Comparison of ENCODE assay signal across 9 cellular contexts in the genomic region with DNA sequence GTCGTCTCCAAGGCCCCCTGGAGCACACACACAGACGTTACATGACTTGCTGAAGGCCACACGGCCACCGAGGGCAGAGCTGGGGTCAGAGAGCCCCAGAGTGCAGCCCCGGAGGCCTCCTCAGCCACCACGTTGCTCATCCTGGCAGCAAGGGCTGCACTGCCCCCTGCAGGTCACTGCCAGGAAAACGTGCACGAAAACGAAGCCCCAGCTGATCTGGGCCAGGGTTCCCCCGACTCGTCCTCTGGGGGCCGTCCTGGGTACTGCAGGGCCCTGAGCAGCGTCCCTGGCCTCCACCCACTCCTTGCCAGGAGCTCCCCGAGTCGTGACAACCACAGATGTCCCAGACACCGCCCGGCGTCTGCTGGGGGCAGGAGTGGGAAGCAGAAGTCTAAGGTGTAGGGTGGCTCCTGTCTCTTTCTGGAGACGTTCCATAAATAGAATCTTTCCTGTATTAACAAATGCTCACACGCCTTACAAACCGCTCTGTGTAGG. TPM values are rescaled to one million over a fixed set of nuclear protein-coding genes. Genes with fewer than 3 reads are reported as not detected.
DNase-seq lines count a peak whose midpoint lies in the region; ATAC-seq and TF ChIP-seq lines count a peak whose summit lies in the region.
"Had no signal": no experiment of that assay in that cellular context is flagged by ENCODE, and none has a peak within 500 bp of the region (broad histone marks: within the 10 kb centered on the region; RNA-seq: fewer than 3 reads in every experiment).

No MANE protein-coding gene starts in this region.

- TF ChIP-seq CTCF in left lung (IDR thresholded peaks at IDR 0.05), result peak; percentile 88 to 98

- peaks cover 55% of the 10 kb centered on the region for H3K4me1 Mint-ChIP-seq in activated CD4-positive, alpha-beta T cell treated with anti-CD3 and anti-CD28 coated beads, Interleukin-2, amount 10 ng/mL, durations not matched to agents 7 days and 5 days

- no peaks in the 10 kb centered on the region for H3K9me3 Mint-ChIP-seq in activated CD4-positive, alpha-beta T cell treated with anti-CD3 and anti-CD28 coated beads, Interleukin-2, amount 10 ng/mL, durations not matched to agents 7 days and 5 days

- peak overlapping the region; percentile 71 for H3K4me3 Mint-ChIP-seq in activated CD4-positive, alpha-beta T cell treated with anti-CD3 and anti-CD28 coated beads, Interleukin-2, amount 10 ng/mL, durations not matched to agents 7 days and 5 days

- CTCF ChIA-PET in activated CD4-positive, alpha-beta T cell treated with anti-CD3 and anti-CD28 coated beads, Interleukin-2, amount 10 ng/mL, durations not matched to agents 7 days and 5 days (lab: Charles Lee), result interaction anchor here (0.6 to 3.6 kb wide), 35 partner anchors 8 to 1315 kb away, joined by 3 to 47 read pairs (median 3); a partner anchor contains a TSS

- peak; percentile 24 for ATAC-seq in HG03108 (IDR thresholded peaks at IDR 0.05; ENCODE audit: unreplicated experiment)
- ATAC-seq in left lung, result peak; percentile 3
- ATAC-seq in HG02970 (IDR thresholded peaks at IDR 0.05; ENCODE audit: low FRiP score, unreplicated experiment), result no peak

- DNase-seq in DMS153 (lab: John Stamatoyannopoulos, UW) (peak; percentile 41), NCI-H510A treated with DMSO at 0.1 percent for 48 hours (lab: John Stamatoyannopoulos, UW) (peak; percentile 68), dedifferentiated amniotic fluid mesenchymal stem cell (ENCODE audit: extremely low spot score) (peak; percentile 88), left lung (peak; percentile 79 to 91)
- DNase-seq in activated CD4-positive, alpha-beta T cell treated with anti-CD3 and anti-CD28 coated beads, Interleukin-2, amount 10 ng/mL, durations not matched to agents 7 days and 5 days, result peak; percentile 95
- peak; percentile 95 to 98 for DNase-seq in stimulated activated CD4-positive, alpha-beta T cell treated with anti-CD3 and anti-CD28 coated beads, Interleukin-2, amount 100 ng/mL, for 48 hours

- POLR2A ChIA-PET in activated CD4-positive, alpha-beta T cell treated with anti-CD3 and anti-CD28 coated beads, Interleukin-2, amount 10 ng/mL, durations not matched to agents 7 days and 5 days (lab: Charles Lee), result interaction anchor here (1.6 kb wide), 1 partner anchor 20 kb away, joined by 8 read pairs; a partner anchor contains a TSS

- H3K36me3 Mint-ChIP-seq in activated CD4-positive, alpha-beta T cell treated with anti-CD3 and anti-CD28 coated beads, Interleukin-2, amount 10 ng/mL, durations not matched to agents 7 days and 5 days (ENCODE audit: low read depth), result peaks cover 14% of the 10 kb centered on the region

- no peaks in the 10 kb centered on the region for H3K27me3 Mint-ChIP-seq in activated CD4-positive, alpha-beta T cell treated with anti-CD3 and anti-CD28 coated beads, Interleukin-2, amount 10 ng/mL, durations not matched to agents 7 days and 5 days

- H3K36me3 ChIP-seq in left lung, result peaks cover 0 to 8% of the 10 kb centered on the region in 2 donors

- peak overlapping the region; percentile 98 for H3K27ac Mint-ChIP-seq in activated CD4-positive, alpha-beta T cell treated with anti-CD3 and anti-CD28 coated beads, Interleukin-2, amount 10 ng/mL, durations not matched to agents 7 days and 5 days

- H3K4me3 ChIP-seq in left lung, result peak overlapping the region in 1 of 2 donors; percentile 20

- intact Hi-C loops in left lung (cut with DNase I), result no loop called here

- peak overlapping the region; percentile 71 to 81 for H3K27ac ChIP-seq in left lung

- H3K27me3 ChIP-seq in left lung, result no peaks in the 10 kb centered on the region

- no peaks in the 10 kb centered on the region for H3K9me3 ChIP-seq in left lung

- peaks cover 9 to 45% of the 10 kb centered on the region in 2 donors for H3K4me1 ChIP-seq in left lung

RNA-seq across cellular contexts. Expression of a gene that starts 3.4 kb away (rescaled TPM):
- total RNA-seq in activated CD4-positive, alpha-beta T cell treated with anti-CD3 and anti-CD28 coated beads, Interleukin-2, amount 10 ng/mL, durations not matched to agents 7 days and 5 days, result 10 to 100 TPM; 21.6 to 27.1 TPM
- total RNA-seq in left lung, result 10 to 100 TPM; 18.0 to 18.2 TPM

RNA-seq across cellular contexts. Expression of a gene that starts 14.4 kb away (rescaled TPM):
- total RNA-seq in activated CD4-positive, alpha-beta T cell treated with anti-CD3 and anti-CD28 coated beads, Interleukin-2, amount 10 ng/mL, durations not matched to agents 7 days and 5 days, result under 1 TPM in 1 of 2 experiments, not detected in 1; 0.15 TPM
- total RNA-seq in left lung, result under 1 TPM in 1 of 2 donors, not detected in 1; 0.52 TPM

RNA-seq across cellular contexts. Expression of a gene that starts 20.9 kb away (rescaled TPM):
- 10 to 100 TPM; 43.7 to 50.8 TPM for total RNA-seq in activated CD4-positive, alpha-beta T cell treated with anti-CD3 and anti-CD28 coated beads, Interleukin-2, amount 10 ng/mL, durations not matched to agents 7 days and 5 days
- total RNA-seq in left lung, result 10 to 100 TPM; 50.9 to 55.5 TPM

RNA-seq across cellular contexts. Expression of a gene that starts 33.2 kb away (rescaled TPM):
- total RNA-seq in activated CD4-positive, alpha-beta T cell treated with anti-CD3 and anti-CD28 coated beads, Interleukin-2, amount 10 ng/mL, durations not matched to agents 7 days and 5 days, result 10 to 100 TPM; 44.5 to 47.4 TPM
- total RNA-seq in left lung, result 1 to 10 TPM; 1.4 TPM
- total RNA-seq: glomerular endothelial cell had no signal

RNA-seq across cellular contexts. Expression of a gene that starts 49.8 kb away (rescaled TPM):
- total RNA-seq in activated CD4-positive, alpha-beta T cell treated with anti-CD3 and anti-CD28 coated beads, Interleukin-2, amount 10 ng/mL, durations not matched to agents 7 days and 5 days, result not detected
- 10 to 100 TPM; 16.8 to 34.5 TPM for total RNA-seq in left lung

Comparison
In these comparisons a context has a peak if more than half of its experiments do, and no peak if none do; other contexts are left out.
1. DNase-seq: peak in every context shown above with its lines; median percentile 96 in stimulated activated CD4-positive, alpha-beta T cell treated with anti-CD3 and anti-CD28 coated beads, Interleukin-2, amount 100 ng/mL, for 48 hours; 95 in activated CD4-positive, alpha-beta T cell treated with anti-CD3 and anti-CD28 coated beads, Interleukin-2, amount 10 ng/mL, durations not matched to agents 7 days and 5 days; 88 in dedifferentiated amniotic fluid mesenchymal stem cell; 85 in left lung; 68 in NCI-H510A treated with DMSO at 0.1 percent for 48 hours; 41 in DMS153.